23 cellular contexts compared by ENCODE assay signal in genomic region chrX:150902434-150903109, GRCh38. TPM values are rescaled to one million over a fixed set of nuclear protein-coding genes. Genes with fewer than 3 reads are reported as not detected.
DNase-seq lines count a peak whose midpoint lies in the region; ATAC-seq and TF ChIP-seq lines count a peak whose summit lies in the region.
"Had no signal": no experiment of that assay in that cellular context is flagged by ENCODE, and none has a peak within 500 bp of the region (broad histone marks: within the 10 kb centered on the region; RNA-seq: fewer than 3 reads in every experiment).

No MANE protein-coding gene starts in this region.

- POLR2A ChIA-PET in WTC11 (lab: Charles Lee): interaction anchor here (1.2 kb wide), 1 partner anchor 81 kb away, joined by 6 read pairs; the partner anchor contains the start of gene HMGB3

- no peaks in the 10 kb centered on the region for H3K36me3 ChIP-seq in HUES6 (ENCODE audit: control insufficient read depth, insufficient read depth, low read length)
- H3K36me3 ChIP-seq: gastrocnemius medialis, lower lobe of right lung had no signal

- peaks cover 9% of the 10 kb centered on the region for H3K27me3 ChIP-seq in HUES6 (ENCODE audit: control insufficient read depth, insufficient read depth, low read length)
- H3K27me3 ChIP-seq: gastrocnemius medialis had no signal

- H3K27ac Mint-ChIP-seq in WTC11: peak overlapping the region; percentile 100
- H3K27ac Mint-ChIP-seq: activated CD8-positive, alpha-beta T cell treated with anti-CD3 and anti-CD28 coated beads for 36 hours; activated T-cell treated with anti-CD3 and anti-CD28 coated beads, Interleukin-2, amount 50 U/mL, for 24 hours; stimulated activated naive B cell treated with anti-CD40 and anti-IgM and Interleukin-4, amounts not matched to agents 10 μg/mL and 1 μg/mL and 100 μg/mL, for 72 hours had no signal

- peak overlapping the region; percentile 61 for H3K4me3 Mint-ChIP-seq in WTC11
- H3K4me3 Mint-ChIP-seq: activated CD8-positive, alpha-beta T cell treated with anti-CD3 and anti-CD28 coated beads for 36 hours; activated T-cell treated with anti-CD3 and anti-CD28 coated beads, Interleukin-2, amount 50 U/mL, for 24 hours; stimulated activated naive B cell treated with anti-CD40 and anti-IgM and Interleukin-4, amounts not matched to agents 10 μg/mL and 1 μg/mL and 100 μg/mL, for 72 hours had no signal

- H3K27ac ChIP-seq in HUES6 (ENCODE audit: low read depth, low read length): peak overlapping the region; percentile 97
- H3K27ac ChIP-seq: gastrocnemius medialis, lower lobe of right lung, SK-N-MC had no signal

- no peaks in the 10 kb centered on the region for H3K27me3 Mint-ChIP-seq in WTC11 (ENCODE audit: low read depth)
- H3K27me3 Mint-ChIP-seq: activated CD8-positive, alpha-beta T cell treated with anti-CD3 and anti-CD28 coated beads for 36 hours had no signal

- peaks cover 3% of the 10 kb centered on the region for H3K9me3 Mint-ChIP-seq in WTC11
- H3K9me3 Mint-ChIP-seq: activated CD8-positive, alpha-beta T cell treated with anti-CD3 and anti-CD28 coated beads for 36 hours; activated T-cell treated with anti-CD3 and anti-CD28 coated beads, Interleukin-2, amount 50 U/mL, for 24 hours; stimulated activated naive B cell treated with anti-CD40 and anti-IgM and Interleukin-4, amounts not matched to agents 10 μg/mL and 1 μg/mL and 100 μg/mL, for 72 hours had no signal

- no peaks in the 10 kb centered on the region for H3K9me3 ChIP-seq in HUES6 (ENCODE audit: control insufficient read depth, insufficient read depth, low read depth, low read length)
- H3K9me3 ChIP-seq: gastrocnemius medialis, lower lobe of right lung had no signal

- no peaks in the 10 kb centered on the region for H3K36me3 Mint-ChIP-seq in WTC11
- H3K36me3 Mint-ChIP-seq: stimulated activated naive B cell treated with anti-CD40 and anti-IgM and Interleukin-4, amounts not matched to agents 10 μg/mL and 1 μg/mL and 100 μg/mL, for 72 hours had no signal

- peak overlapping the region; percentile 92 for H3K9ac ChIP-seq in HUES6 (ENCODE audit: low read length)

- CTCF ChIA-PET in WTC11 (lab: Charles Lee): interaction anchor here (1.0 kb wide), 1 partner anchor 130 kb away, joined by 4 read pairs; no protein-coding TSS in a partner anchor

- peak overlapping the region; percentile 53 for H3K4me3 ChIP-seq in HUES6 (ENCODE audit: low read depth, low read length)
- H3K4me3 ChIP-seq: gastrocnemius medialis, lower lobe of right lung, SK-N-MC had no signal

- peak; percentile 58 for ATAC-seq in WTC11
- no peak for ATAC-seq in GM18909 (IDR thresholded peaks at IDR 0.05; ENCODE audit: poor library complexity, unreplicated experiment)
- no peak for ATAC-seq in GM21737 (IDR thresholded peaks at IDR 0.05; ENCODE audit: unreplicated experiment)
- ATAC-seq: activated CD8-positive, alpha-beta T cell treated with anti-CD3 and anti-CD28 coated beads for 36 hours; gastrocnemius medialis; lower lobe of right lung; Panc1; right cardiac atrium; stimulated activated naive B cell treated with anti-CD40 and anti-IgM and Interleukin-4, amounts not matched to agents 10 μg/mL and 1 μg/mL and 100 μg/mL, for 72 hours had no signal

- no peak for TF ChIP-seq CTCF in WTC11 (IDR thresholded peaks at IDR 0.05)

- H3K4me1 Mint-ChIP-seq in WTC11: peaks cover 52% of the 10 kb centered on the region
- H3K4me1 Mint-ChIP-seq: stimulated activated naive B cell treated with anti-CD40 and anti-IgM and Interleukin-4, amounts not matched to agents 10 μg/mL and 1 μg/mL and 100 μg/mL, for 72 hours had no signal

- DNase-seq in DMS153 treated with DMSO at 0.1 percent for 48 hours (lab: John Stamatoyannopoulos, UW; ENCODE audit: unreplicated experiment) (peak; percentile 7), WTC11 (ENCODE audit: low spot score) (peak; percentile 93), iPS-NIHi7 (ENCODE audit: extremely low spot score) (peak; percentile 53), occipital lobe (lab: John Stamatoyannopoulos, UW) (no peak)
- DNase-seq: activated CD4-positive, CD25-positive, alpha-beta regulatory T cell; activated CD8-positive, alpha-beta T cell treated with anti-CD3 and anti-CD28 coated beads for 36 hours; activated naive CD4-positive, alpha-beta T cell treated with anti-CD3 and anti-CD28 coated beads, Interleukin-2, amount 50 U/mL, for 16 hours; activated T-cell treated with anti-CD3 and anti-CD28 coated beads, Interleukin-2, amount 50 U/mL, for 24 hours; AML-193; aorta; central memory CD4-positive, alpha-beta T cell; gastrocnemius medialis; HCEC 1CT; lower lobe of right lung; MM.1S; NCI-H1930; right cardiac atrium; stimulated activated naive B cell treated with anti-CD40 and anti-IgM and Interleukin-4, amounts not matched to agents 10 μg/mL and 1 μg/mL and 100 μg/mL, for 72 hours had no signal

- H3K4me1 ChIP-seq in HUES6 (ENCODE audit: control insufficient read depth, insufficient read depth, low read length): peaks cover 49% of the 10 kb centered on the region
- H3K4me1 ChIP-seq: gastrocnemius medialis, lower lobe of right lung had no signal

TF ChIP-seq in WTC11, 78 proteins besides CTCF, POLR2A, EP300 and RAD21 (continues in another document):
- TF ChIP-seq FOXP4 (CRISPR knock-in tag; IDR thresholded peaks at IDR 0.05) (peak; percentile 71; the same call in 1 of the 2 replicates), ESRRA (CRISPR knock-in tag; IDR thresholded peaks at IDR 0.05; ENCODE audit: borderline replicate concordance) (peak; percentile 98; the same call in 1 of the 2 replicates), HMGA2 (CRISPR knock-in tag; IDR thresholded peaks at IDR 0.05) (no peak), ZNF423 (CRISPR knock-in tag; IDR thresholded peaks at IDR 0.05) (no peak), TEAD1 (CRISPR knock-in tag; IDR thresholded peaks at IDR 0.05) (peak; percentile 78; the same call in 1 of the 2 replicates), ZNF416 (CRISPR knock-in tag; IDR thresholded peaks at IDR 0.05) (no peak), SP1 (CRISPR knock-in tag; conservative IDR thresholded peaks at IDR 0.05) (peak; percentile 62), FOXK1 (CRISPR knock-in tag; IDR thresholded peaks at IDR 0.05) (0 out of 2 replicates have a peak, but pooled peaks have one; percentile 47), EMX1 (CRISPR knock-in tag; IDR thresholded peaks at IDR 0.05) (0 out of 2 replicates have a peak, but pooled peaks have one; percentile 50), USF1 (CRISPR knock-in tag; IDR thresholded peaks at IDR 0.05) (no peak), TEAD4 (CRISPR knock-in tag; IDR thresholded peaks at IDR 0.05) (no peak)
- TF ChIP-seq, protein P1, sequence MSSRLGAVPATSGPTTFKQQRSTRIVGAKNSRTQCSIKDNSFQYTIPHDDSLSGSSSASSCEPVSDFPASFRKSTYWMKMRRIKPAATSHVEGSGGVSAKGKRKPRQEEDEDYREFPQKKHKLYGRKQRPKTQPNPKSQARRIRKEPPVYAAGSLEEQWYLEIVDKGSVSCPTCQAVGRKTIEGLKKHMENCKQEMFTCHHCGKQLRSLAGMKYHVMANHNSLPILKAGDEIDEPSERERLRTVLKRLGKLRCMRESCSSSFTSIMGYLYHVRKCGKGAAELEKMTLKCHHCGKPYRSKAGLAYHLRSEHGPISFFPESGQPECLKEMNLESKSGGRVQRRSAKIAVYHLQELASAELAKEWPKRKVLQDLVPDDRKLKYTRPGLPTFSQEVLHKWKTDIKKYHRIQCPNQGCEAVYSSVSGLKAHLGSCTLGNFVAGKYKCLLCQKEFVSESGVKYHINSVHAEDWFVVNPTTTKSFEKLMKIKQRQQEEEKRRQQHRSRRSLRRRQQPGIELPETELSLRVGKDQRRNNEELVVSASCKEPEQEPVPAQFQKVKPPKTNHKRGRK (CRISPR knock-in tag; IDR thresholded peaks at IDR 0.05; ENCODE audit: borderline replicate concordance): no peak
- TF ChIP-seq, protein P2, sequence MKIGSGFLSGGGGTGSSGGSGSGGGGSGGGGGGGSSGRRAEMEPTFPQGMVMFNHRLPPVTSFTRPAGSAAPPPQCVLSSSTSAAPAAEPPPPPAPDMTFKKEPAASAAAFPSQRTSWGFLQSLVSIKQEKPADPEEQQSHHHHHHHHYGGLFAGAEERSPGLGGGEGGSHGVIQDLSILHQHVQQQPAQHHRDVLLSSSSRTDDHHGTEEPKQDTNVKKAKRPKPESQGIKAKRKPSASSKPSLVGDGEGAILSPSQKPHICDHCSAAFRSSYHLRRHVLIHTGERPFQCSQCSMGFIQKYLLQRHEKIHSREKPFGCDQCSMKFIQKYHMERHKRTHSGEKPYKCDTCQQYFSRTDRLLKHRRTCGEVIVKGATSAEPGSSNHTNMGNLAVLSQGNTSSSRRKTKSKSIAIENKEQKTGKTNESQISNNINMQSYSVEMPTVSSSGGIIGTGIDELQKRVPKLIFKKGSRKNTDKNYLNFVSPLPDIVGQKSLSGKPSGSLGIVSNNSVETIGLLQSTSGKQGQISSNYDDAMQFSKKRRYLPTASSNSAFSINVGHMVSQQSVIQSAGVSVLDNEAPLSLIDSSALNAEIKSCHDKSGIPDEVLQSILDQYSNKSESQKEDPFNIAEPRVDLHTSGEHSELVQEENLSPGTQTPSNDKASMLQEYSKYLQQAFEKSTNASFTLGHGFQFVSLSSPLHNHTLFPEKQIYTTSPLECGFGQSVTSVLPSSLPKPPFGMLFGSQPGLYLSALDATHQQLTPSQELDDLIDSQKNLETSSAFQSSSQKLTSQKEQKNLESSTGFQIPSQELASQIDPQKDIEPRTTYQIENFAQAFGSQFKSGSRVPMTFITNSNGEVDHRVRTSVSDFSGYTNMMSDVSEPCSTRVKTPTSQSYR (CRISPR knock-in tag; IDR thresholded peaks at IDR 0.05): peak; percentile 98

RNA-seq across cellular contexts. Expression of gene CD99L2, which starts 4.1 kb away (rescaled TPM):
- 9.4 to 10.5 TPM (median 9.6 TPM) in 3 replicates for total RNA-seq in WTC11 (2021)
- total RNA-seq in occipital lobe: 27.0 TPM
